ENCODE assay signal across 8 cellular contexts in genomic region chr9:63337899-63338604, GRCh38.
DNase-seq lines count a peak whose midpoint lies in the region; ATAC-seq, FAIRE-seq and TF ChIP-seq lines count a peak whose summit lies in the region.
"Not testable (repeated sequence)": the region's sequence is repeated elsewhere in the genome, so short reads cannot be mapped to it uniquely, and the experiment has no call there.

No MANE protein-coding gene starts in this region.

- not testable (repeated sequence) for TF ChIP-seq CTCF in OCI-LY7 (conservative IDR thresholded peaks at IDR 0.05; ENCODE audit: low read length); brain microvascular endothelial cell (IDR thresholded peaks at IDR 0.05; ENCODE audit: low read depth, low read length, missing control alignments); fibroblast of mammary gland (conservative IDR thresholded peaks at IDR 0.05; ENCODE audit: control insufficient read depth, insufficient read depth, low read depth, low read length); HepG2 (CRISPR knock-in tag; IDR thresholded peaks at IDR 0.05); retinal pigment epithelial cell (conservative IDR thresholded peaks at IDR 0.05; ENCODE audit: low read depth, low read length); tibial nerve (IDR thresholded peaks at IDR 0.05)

- H4K20me1 ChIP-seq in OCI-LY7 (ENCODE audit: insufficient read depth, low read length); HepG2 (ENCODE audit: insufficient read depth, low read length): not testable (repeated sequence)

- DNase-seq in EH (ENCODE audit: low read depth): peak; percentile 64
- not testable (repeated sequence) for DNase-seq in OCI-LY7 (ENCODE audit: low spot score); activated CD8-positive, alpha-beta T cell treated with anti-CD3 and anti-CD28 coated beads, Interleukin-2, amount 10 ng/mL, durations not matched to agents 7 days and 5 days; tibial nerve (ENCODE audit: low spot score in 2 of 2)
- DNase-seq in brain microvascular endothelial cell: peak; percentile 75
- DNase-seq in fibroblast of mammary gland (ENCODE audit: low read depth): peak; percentile 91
- DNase-seq in HepG2 (ENCODE audit: low spot score): peak; percentile 44
- peak; percentile 5 for DNase-seq in retinal pigment epithelial cell (ENCODE audit: low read depth)

- intact Hi-C loops in OCI-LY7 (cut with micrococcal nuclease; ENCODE audit: unreplicated experiment); HepG2 (cut with micrococcal nuclease; ENCODE audit: unreplicated experiment): not testable (repeated sequence)

- H3K9me3 Mint-ChIP-seq in activated CD8-positive, alpha-beta T cell treated with anti-CD3 and anti-CD28 coated beads, Interleukin-2, amount 10 ng/mL, durations not matched to agents 7 days and 5 days (ENCODE audit: insufficient read depth): not testable (repeated sequence)

- 23% methylated on average over 3 of the region's 6 CpGs for whole genome bisulfite sequencing in HepG2 (ENCODE audit: low lambda C conversion rate)
- 28 to 36% methylated on average over 2 to 6 of the region's 6 CpGs for WGBS in tibial nerve, 2 donors

- not testable (repeated sequence) for H3K9me2 ChIP-seq in OCI-LY7 (ENCODE audit: insufficient read depth, low read length)

- H3K9me3 ChIP-seq in OCI-LY7 (ENCODE audit: low read length); HepG2 (ENCODE audit: low read length); tibial nerve: not testable (repeated sequence)

- in situ Hi-C loops in brain microvascular endothelial cell (cut with HindIII; ENCODE audit: low pct_ligation_motif_present, low sequenced_read_pairs); HepG2 (cut with HindIII; ENCODE audit: extremely low pct_ligation_motif_present, low pct_unique_long_range_greater_than_20kb): not testable (repeated sequence)

- not testable (repeated sequence) for H3K4me3 Mint-ChIP-seq in activated CD8-positive, alpha-beta T cell treated with anti-CD3 and anti-CD28 coated beads, Interleukin-2, amount 10 ng/mL, durations not matched to agents 7 days and 5 days

- H3K36me3 ChIP-seq in OCI-LY7 (ENCODE audit: insufficient read depth, low read length); brain microvascular endothelial cell (replicated peaks); HepG2 (replicated peaks in 1 of 2; ENCODE audit: control insufficient read depth in 1 of 2, insufficient read depth in 2 of 2, low read length in 2 of 2); tibial nerve: not testable (repeated sequence)

- not testable (repeated sequence) for TF ChIP-seq RAD21 in HepG2 (CRISPR knock-in tag; IDR thresholded peaks at IDR 0.05)

- not testable (repeated sequence) for BruUV-seq in OCI-LY7 (replicated peaks; lab: Mats Ljungman, UMichigan)
- TSS peak; percentile 95 for BruUV-seq in HepG2 (replicated peaks; lab: Mats Ljungman, UMichigan)

- POLR2A ChIA-PET in OCI-LY7 (lab: Charles Lee); activated CD8-positive, alpha-beta T cell treated with anti-CD3 and anti-CD28 coated beads, Interleukin-2, amount 10 ng/mL, durations not matched to agents 7 days and 5 days (lab: Charles Lee); HepG2 (lab: Yijun Ruan, JAX): not testable (repeated sequence)

- not testable (repeated sequence) for H3K4me3 ChIP-seq in OCI-LY7 (ENCODE audit: low read depth, low read length, poor library complexity, severe bottlenecking); brain microvascular endothelial cell (ENCODE audit: low read depth, low read length); fibroblast of mammary gland (ENCODE audit: control insufficient read depth, low read depth, low read length); HepG2 (replicated peaks in 1 of 3; ENCODE audit: insufficient read depth in 1 of 3, low read depth in 2 of 3, low read length in 3 of 3); retinal pigment epithelial cell (ENCODE audit: low read length); tibial nerve

- H3K4me2 ChIP-seq in OCI-LY7 (ENCODE audit: low read length): 0 out of 2 replicates have a peak overlapping the region, but pooled peaks have one; percentile 21
- H3K4me2 ChIP-seq in HepG2 (ENCODE audit: low read depth, low read length): peak overlapping the region; percentile 22; the same call in 1 of the 2 replicates

- not testable (repeated sequence) for H3K79me2 ChIP-seq in OCI-LY7 (ENCODE audit: insufficient read depth, low read depth, low read length); HepG2 (ENCODE audit: insufficient read depth, low read length)

- ATAC-seq in activated CD8-positive, alpha-beta T cell treated with anti-CD3 and anti-CD28 coated beads, Interleukin-2, amount 10 ng/mL, durations not matched to agents 7 days and 5 days; HepG2: not testable (repeated sequence)

- CTCF ChIA-PET in OCI-LY7 (lab: Charles Lee; ENCODE audit: unreplicated experiment); activated CD8-positive, alpha-beta T cell treated with anti-CD3 and anti-CD28 coated beads, Interleukin-2, amount 10 ng/mL, durations not matched to agents 7 days and 5 days (lab: Charles Lee); HepG2 (lab: Yijun Ruan, JAX; ENCODE audit: low intra/inter-chr PET ratio, low total read pairs): not testable (repeated sequence)

- TF ChIP-seq EP300 in HepG2 (IDR thresholded peaks at IDR 0.05; ENCODE audit: low read depth in 2 of 2, low read length in 2 of 2): peak in 1 of 2 experiments; percentile 40; a peak in 2 of 4 replicates
- TF ChIP-seq EP300 in HepG2 (CRISPR knock-in tag; IDR thresholded peaks at IDR 0.05; ENCODE audit: borderline replicate concordance): peak; percentile 60; the same call in 1 of the 2 replicates
- peak; percentile 72 to 94 for TF ChIP-seq EP300 in tibial nerve (IDR thresholded peaks at IDR 0.05)

- H3K27me3 Mint-ChIP-seq in activated CD8-positive, alpha-beta T cell treated with anti-CD3 and anti-CD28 coated beads, Interleukin-2, amount 10 ng/mL, durations not matched to agents 7 days and 5 days (ENCODE audit: low read depth): not testable (repeated sequence)

- TF ChIP-seq POLR2A in HepG2 (IDR thresholded peaks at IDR 0.05; ENCODE audit: insufficient read depth in 1 of 2, low read depth in 2 of 2, low read length in 2 of 2); tibial nerve (IDR thresholded peaks at IDR 0.05): not testable (repeated sequence)

- peak overlapping the region; percentile 60 for H3K27ac Mint-ChIP-seq in activated CD8-positive, alpha-beta T cell treated with anti-CD3 and anti-CD28 coated beads, Interleukin-2, amount 10 ng/mL, durations not matched to agents 7 days and 5 days

- H3K4me1 ChIP-seq in OCI-LY7 (ENCODE audit: insufficient read depth, low read length, poor library complexity, severe bottlenecking): peaks cover 20% of the 10 kb centered on the region
- H3K4me1 ChIP-seq in HepG2 (ENCODE audit: insufficient read depth, low read length); tibial nerve: not testable (repeated sequence)

- FAIRE-seq in HepG2 (lab: Jason Lieb, UNC): not testable (repeated sequence)

- not testable (repeated sequence) for H3K36me3 Mint-ChIP-seq in activated CD8-positive, alpha-beta T cell treated with anti-CD3 and anti-CD28 coated beads, Interleukin-2, amount 10 ng/mL, durations not matched to agents 7 days and 5 days (ENCODE audit: low read depth)

- H2AFZ ChIP-seq in OCI-LY7 (ENCODE audit: low read length): peak overlapping the region; percentile 58; the same call in 1 of the 2 replicates
- H2AFZ ChIP-seq in HepG2 (ENCODE audit: low read length): not testable (repeated sequence)

- not testable (repeated sequence) for H3K27me3 ChIP-seq in brain microvascular endothelial cell (replicated peaks); HepG2 (ENCODE audit: control insufficient read depth in 1 of 2, insufficient read depth in 2 of 2, low read length in 2 of 2); tibial nerve

- peaks cover 15% of the 10 kb centered on the region for H3K4me1 Mint-ChIP-seq in activated CD8-positive, alpha-beta T cell treated with anti-CD3 and anti-CD28 coated beads, Interleukin-2, amount 10 ng/mL, durations not matched to agents 7 days and 5 days (ENCODE audit: low read depth)

- H3K9ac ChIP-seq in HepG2 (ENCODE audit: insufficient read depth, low read depth, low read length): peak overlapping the region; percentile 56

- H3K27ac ChIP-seq in OCI-LY7 (ENCODE audit: low read depth, low read length, poor library complexity, severe bottlenecking) (peak overlapping the region; percentile 9), brain microvascular endothelial cell (peak overlapping the region; percentile 80), HepG2 (ENCODE audit: extremely low read length, insufficient read depth, low read length) (peak overlapping the region; percentile 79), tibial nerve (peak overlapping the region; percentile 5 to 88 (median 45))

TF ChIP-seq in HepG2, 621 proteins besides CTCF, POLR2A, EP300 and RAD21 (continues in another document):
- TF ChIP-seq MED1 (CRISPR knock-in tag; IDR thresholded peaks at IDR 0.05) (peak; percentile 91), ELF3 (CRISPR knock-in tag; IDR thresholded peaks at IDR 0.05) (peak; percentile 89), NR2F1 (CRISPR knock-in tag; IDR thresholded peaks at IDR 0.05) (peak in 1 of 2 experiments; percentile 39; a peak in 1 of 4 replicates), NCOA2 (CRISPR knock-in tag; IDR thresholded peaks at IDR 0.05) (peak; percentile 81), SOX13 (CRISPR knock-in tag; conservative IDR thresholded peaks at IDR 0.05 in 1 of 2, IDR thresholded peaks at IDR 0.05 in 1 of 2) (peak in 1 of 2 experiments; percentile 66; a peak in 2 of 4 replicates), GABPB1 (CRISPR knock-in tag; IDR thresholded peaks at IDR 0.05) (0 out of 2 replicates have a peak, but pooled peaks have one; percentile 16), RXRB (CRISPR knock-in tag; IDR thresholded peaks at IDR 0.05; ENCODE audit: borderline replicate concordance) (peak; percentile 92)
- TF ChIP-seq SOX13 (IDR thresholded peaks at IDR 0.05): not testable (repeated sequence)

Comparison
In these comparisons a context has a peak if more than half of its experiments do, and no peak if none do; other contexts are left out.
1. H3K27ac ChIP-seq: peak in every context shown above with its lines; median percentile 80 in brain microvascular endothelial cell; 79 in HepG2; 45 in tibial nerve; 9 in OCI-LY7.